In the genomic region with DNA sequence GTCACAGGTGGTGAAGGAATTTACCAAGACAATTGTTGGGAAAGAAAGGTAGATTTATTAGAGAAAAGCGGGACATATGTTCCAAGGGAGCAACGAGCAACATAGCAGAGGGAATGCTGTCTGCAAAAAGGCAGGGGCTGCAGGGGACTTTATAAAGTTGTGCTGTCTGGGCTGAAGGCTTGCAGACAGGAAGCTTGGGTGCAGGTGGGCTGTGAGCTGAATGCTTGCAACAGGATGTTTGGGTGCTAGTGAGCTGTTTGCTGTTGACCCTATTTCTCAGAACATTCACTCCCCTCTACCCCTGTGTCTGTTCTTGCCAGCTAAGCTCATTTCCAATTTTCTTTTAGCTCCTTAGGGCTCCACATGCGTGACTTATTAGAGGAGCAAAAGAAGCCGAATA, we compare ENCODE assay signal across 1 cellular context.
TF ChIP-seq lines count a peak whose summit lies in the region.

No MANE protein-coding gene starts in this region.

TF ChIP-seq in GM12878, 131 proteins besides CTCF, POLR2A, EP300 and RAD21:
- no peak for TF ChIP-seq RCOR1 (conservative IDR thresholded peaks at IDR 0.05; ENCODE audit: low read depth, low read length)
TF ChIP-seq in GM12878: peak in this region for 0.
